In genomic region chr3:11228041-11228440, GRCh38 we compare ENCODE assay signal across 18 cellular contexts.
"Had no signal": no experiment of that assay in that cellular context is flagged by ENCODE, and none has a peak within 500 bp of the region (broad histone marks: within the 10 kb centered on the region; RNA-seq: fewer than 3 reads in every experiment).

No MANE protein-coding gene starts in this region.

- H3K36me3 ChIP-seq: gastrocnemius medialis, pancreas, right atrium auricular region, uterus had no signal

- H3K4me1 ChIP-seq: gastrocnemius medialis, pancreas, psoas muscle, right atrium auricular region, uterus had no signal

- H3K27me3 ChIP-seq: gastrocnemius medialis, pancreas, right atrium auricular region, uterus had no signal

- DNase-seq: activated CD4-positive, alpha-beta memory T cell treated with anti-CD3 and anti-CD28 coated beads, Interleukin-2, amount 10 ng/mL, durations not matched to agents 7 days and 5 days; activated CD4-positive, alpha-beta T cell treated with anti-CD3 and anti-CD28 coated beads for 48 hours; activated gamma-delta T cell; activated naive CD4-positive, alpha-beta T cell treated with anti-CD3 and anti-CD28 coated beads, Interleukin-2, amount 50 U/mL, for 16 hours; activated naive CD8-positive, alpha-beta T cell treated with anti-CD3 and anti-CD28 coated beads, Interleukin-2, amount 50 U/mL, for 24 hours; anterior cingulate cortex; gastrocnemius medialis; head of caudate nucleus; left ventricle myocardium superior; midbrain; natural killer cell; pancreas; psoas muscle; stimulated activated CD4-positive, alpha-beta T cell treated with anti-CD3 and anti-CD28 coated beads, Interleukin-1b, Interleukin-23, amount 100 ng/mL, for 48 hours; trophoblast cell; uterus had no signal

- H3K9me3 ChIP-seq: gastrocnemius medialis, pancreas, psoas muscle, right atrium auricular region, uterus had no signal

- ATAC-seq: natural killer cell, pancreas, psoas muscle had no signal

- H3K4me3 ChIP-seq: gastrocnemius medialis, pancreas, psoas muscle, right atrium auricular region, skin epidermis, uterus had no signal

- H3K27ac ChIP-seq: gastrocnemius medialis, pancreas, psoas muscle, right atrium auricular region had no signal
